10 cellular contexts compared by ENCODE assay signal in the genomic region with DNA sequence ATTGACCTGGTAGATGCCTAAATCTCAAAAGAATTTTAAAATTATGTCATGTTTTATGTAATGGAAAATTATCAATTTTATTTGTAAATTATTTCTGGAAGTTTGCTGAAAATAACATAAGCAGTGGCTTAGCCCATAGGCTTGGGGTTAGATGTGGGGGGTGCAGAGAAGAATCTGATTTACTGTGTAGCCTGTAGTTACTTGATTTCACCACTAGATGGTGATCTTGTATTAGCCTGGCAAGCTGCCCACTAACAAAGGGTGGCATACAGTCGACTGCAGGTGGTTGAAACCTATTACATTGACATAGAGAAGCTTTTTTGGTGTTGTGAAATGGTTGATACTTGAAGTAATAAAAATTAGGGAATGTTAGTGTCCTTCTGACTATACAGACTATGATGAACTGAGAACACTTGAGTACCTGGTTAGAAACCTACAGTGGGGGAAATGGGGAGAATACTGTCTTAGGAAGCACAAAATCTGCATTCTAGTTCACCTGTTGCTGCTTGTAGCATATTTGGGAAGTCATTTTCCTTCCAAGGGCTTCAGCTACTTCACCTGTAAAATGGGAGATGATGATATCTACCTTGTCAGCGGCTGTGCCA.
DNase-seq lines count a peak whose midpoint lies in the region; ATAC-seq and TF ChIP-seq lines count a peak whose summit lies in the region.
"Had no signal": no experiment of that assay in that cellular context is flagged by ENCODE, and none has a peak within 500 bp of the region (broad histone marks: within the 10 kb centered on the region; RNA-seq: fewer than 3 reads in every experiment).

No MANE protein-coding gene starts in this region.

- no TSS peak for BruUV-seq in Panc1 (replicated peaks; lab: Mats Ljungman, UMichigan)
- no TSS peak for BruUV-seq in MCF 10A (replicated peaks; lab: Mats Ljungman, UMichigan)

- in situ Hi-C loops in Panc1 (cut with HindIII; ENCODE audit: low pct_unique_long_range_greater_than_20kb, low sequenced_read_pairs), result no loop called here

- CTCF ChIA-PET in AG04450 (lab: Charles Lee), result interaction anchor here (0.6 to 2.6 kb wide), 25 partner anchors 9 to 1546 kb away, joined by 3 to 25 read pairs (median 4); no protein-coding TSS in a partner anchor
- CTCF ChIA-PET in Panc1 (lab: Charles Lee), result no interaction called here
- CTCF ChIA-PET in MCF 10A (lab: Yijun Ruan, JAX), result interaction anchor here (0.5 to 3.0 kb wide), 42 partner anchors 8 to 1545 kb away, joined by 3 to 23 read pairs (median 4); no protein-coding TSS in a partner anchor

- H3K27me3 Mint-ChIP-seq in MCF 10A (ENCODE audit: insufficient read depth, unreplicated experiment), result no peaks in the 10 kb centered on the region
- H3K27me3 Mint-ChIP-seq: IgD-negative memory B cell had no signal

- H3K4me1 Mint-ChIP-seq in MCF 10A (ENCODE audit: insufficient read depth, unreplicated experiment), result no peaks in the 10 kb centered on the region

- no peaks in the 10 kb centered on the region for H3K9me3 ChIP-seq in AG04450 (ENCODE audit: control insufficient read depth, insufficient read depth, low read length)
- H3K9me3 ChIP-seq in Panc1 (ENCODE audit: control insufficient read depth, insufficient read depth, low read depth, low read length), result no peaks in the 10 kb centered on the region

- POLR2A ChIA-PET in AG04450 (lab: Yijun Ruan, JAX), result interaction anchor here (1.1 kb wide), 1 partner anchor 346 kb away, joined by 3 read pairs; no protein-coding TSS in a partner anchor
- POLR2A ChIA-PET in Panc1 (lab: Charles Lee), result no interaction called here
- POLR2A ChIA-PET in MCF 10A (lab: Yijun Ruan, JAX), result no interaction called here

- no peaks in the 10 kb centered on the region for H3K4me1 ChIP-seq in Panc1 (ENCODE audit: control insufficient read depth, insufficient read depth, low read length)

- no peak overlapping the region for H3K4me3 ChIP-seq in AG04450 (ENCODE audit: low read depth, low read length)
- H3K4me3 ChIP-seq in HFF-Myc (replicated peaks; ENCODE audit: low read depth, low read length), result no peak overlapping the region
- no peak overlapping the region for H3K4me3 ChIP-seq in LNCaP clone FGC (ENCODE audit: low read depth, low read length)
- no peak overlapping the region for H3K4me3 ChIP-seq in Panc1 (ENCODE audit: low read depth in 2 of 2, low read length in 2 of 2)
- H3K4me3 ChIP-seq: skin epidermis had no signal

- H3K27ac Mint-ChIP-seq in MCF 10A (ENCODE audit: low read depth, unreplicated experiment), result no peak overlapping the region
- H3K27ac Mint-ChIP-seq: IgD-negative memory B cell had no signal

- ATAC-seq in Panc1, result peak; percentile 91

- no peaks in the 10 kb centered on the region for H3K36me3 Mint-ChIP-seq in MCF 10A (ENCODE audit: insufficient read depth, unreplicated experiment)
- H3K36me3 Mint-ChIP-seq: IgD-negative memory B cell had no signal

- DNase-seq in AG04450 (ENCODE audit: low read depth, low spot score) (peak; percentile 21), HFF-Myc (ENCODE audit: extremely low read depth, low read depth) (peak; percentile 4), LNCaP clone FGC (ENCODE audit: low read depth) (peak; percentile 2), Panc1 (ENCODE audit: low read depth, low spot score) (peak; percentile 28), MCF 10A (ENCODE audit: unreplicated experiment) (peak; percentile 74), iris pigment epithelial cell (ENCODE audit: low read depth) (peak; percentile 35)
- peak; percentile 17 for DNase-seq in stimulated activated CD4-positive, alpha-beta T cell treated with anti-CD3 and anti-CD28 coated beads, Interleukin-4, amount 100 ng/mL, for 24 hours

- no peak overlapping the region for H3K4me3 Mint-ChIP-seq in MCF 10A (ENCODE audit: unreplicated experiment)
- H3K4me3 Mint-ChIP-seq: IgD-negative memory B cell had no signal

- H3K27me3 ChIP-seq in AG04450 (ENCODE audit: control insufficient read depth, insufficient read depth, low read length), result no peaks in the 10 kb centered on the region
- peaks cover 3% of the 10 kb centered on the region; the same call in 1 of the 2 replicates for H3K27me3 ChIP-seq in Panc1 (ENCODE audit: control insufficient read depth, insufficient read depth, low read length)

- H3K9me3 Mint-ChIP-seq in MCF 10A (ENCODE audit: unreplicated experiment), result no peaks in the 10 kb centered on the region
- H3K9me3 Mint-ChIP-seq: IgD-negative memory B cell had no signal

- TF ChIP-seq CTCF in AG04450 (IDR thresholded peaks at IDR 0.05; ENCODE audit: low read depth, low read length) (peak; percentile 81), GM12874 (IDR thresholded peaks at IDR 0.05; ENCODE audit: insufficient read depth, low read depth, low read length) (peak; percentile 69), HFF-Myc (IDR thresholded peaks at IDR 0.05; ENCODE audit: low read depth, low read length, missing control alignments) (peak; percentile 69), LNCaP clone FGC (IDR thresholded peaks at IDR 0.05; ENCODE audit: control insufficient read depth, extremely low read depth, insufficient read depth) (peak; percentile 56), Panc1 (IDR thresholded peaks at IDR 0.05) (peak; percentile 86), MCF 10A (IDR thresholded peaks at IDR 0.05; ENCODE audit: unreplicated experiment) (peak; percentile 82)

- intact Hi-C loops in Panc1 (cut with micrococcal nuclease; ENCODE audit: unreplicated experiment) (loop anchor here (5.0 to 10.0 kb wide), 4 partner anchors 548 to 1546 kb away; no protein-coding TSS in a partner anchor), MCF 10A (cut with micrococcal nuclease) (loop anchor here (1.0 to 10.0 kb wide), 7 partner anchors 142 to 1456 kb away; no protein-coding TSS in a partner anchor)

- H3K27ac ChIP-seq in AG04450 (ENCODE audit: low read depth, low read length) (no peak overlapping the region), Panc1 (ENCODE audit: low read length) (no peak overlapping the region)
- H3K27ac ChIP-seq: skin epidermis had no signal

- no peaks in the 10 kb centered on the region for H3K36me3 ChIP-seq in Panc1 (ENCODE audit: control insufficient read depth, insufficient read depth, low read length)

Comparison
In these comparisons a context has a peak if more than half of its experiments do, and no peak if none do; other contexts are left out.
1. DNase-seq: peak in every context shown above with its lines; median percentile 74 in MCF 10A; 35 in iris pigment epithelial cell; 28 in Panc1; 21 in AG04450; 17 in stimulated activated CD4-positive, alpha-beta T cell treated with anti-CD3 and anti-CD28 coated beads, Interleukin-4, amount 100 ng/mL, for 24 hours; 4 in HFF-Myc; 2 in LNCaP clone FGC.